ENCODE assay signal across 28 cellular contexts in the genomic region with DNA sequence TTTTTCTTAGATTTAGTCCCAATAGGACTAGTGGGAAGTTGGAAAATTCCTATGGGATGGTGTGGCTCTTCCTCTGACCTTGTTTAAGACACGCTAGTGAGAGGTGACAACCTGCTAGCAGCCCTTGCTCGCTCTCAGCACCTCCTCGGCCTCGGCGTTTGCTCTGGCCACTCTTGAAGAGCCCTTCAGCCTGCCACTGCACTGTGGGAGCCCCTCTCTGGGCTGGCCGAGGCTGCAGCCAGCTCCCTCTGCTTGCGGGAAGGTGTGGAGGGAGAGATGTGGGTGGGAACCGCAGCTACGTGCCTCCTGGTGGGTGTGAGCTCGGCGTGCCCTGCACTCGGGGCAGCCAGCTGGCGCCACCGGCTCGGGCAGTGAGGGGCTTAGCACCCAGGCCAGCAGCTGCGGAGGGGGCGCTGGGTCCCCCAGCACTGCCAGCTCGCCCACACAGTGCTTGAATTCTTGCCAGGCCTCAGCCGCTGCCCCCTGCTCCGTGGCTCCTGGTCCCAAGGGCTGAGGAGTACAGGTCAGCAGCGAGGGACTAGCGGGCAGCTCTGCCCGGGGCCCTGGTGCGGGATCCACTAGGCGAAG.
"Had no signal": no experiment of that assay in that cellular context is flagged by ENCODE, and none has a peak within 500 bp of the region (broad histone marks: within the 10 kb centered on the region; RNA-seq: fewer than 3 reads in every experiment).

No MANE protein-coding gene starts in this region.

- H3K27ac Mint-ChIP-seq: natural killer cell; neural progenitor cell; progenitor cell of endocrine pancreas; stimulated activated naive CD8-positive, alpha-beta T cell treated with anti-CD3 and anti-CD28 coated beads, Interleukin-15, amount 100 ng/mL, for 72 hours had no signal

- DNase-seq: naive thymus-derived CD4-positive, alpha-beta T cell; natural killer cell; occipital lobe; ovary; psoas muscle; spleen; stimulated activated CD4-positive, alpha-beta T cell treated with anti-CD3 and anti-CD28 coated beads, Interleukin-12 subunit alpha, Interleukin-12 subunit beta, amount 100 ng/mL, for 4 hours; stimulated activated CD4-positive, alpha-beta T cell treated with anti-CD3 and anti-CD28 coated beads, Interleukin-1b, Interleukin-23, amount 100 ng/mL, for 48 hours; stimulated activated CD4-positive, alpha-beta T cell treated with anti-CD3 and anti-CD28 coated beads, Interleukin-4, amount 100 ng/mL, for 1 hour; stimulated activated CD4-positive, alpha-beta T cell treated with anti-CD3 and anti-CD28 coated beads, Interleukin-4, amount 100 ng/mL, for 4 hours; stimulated activated CD8-positive, alpha-beta memory T cell treated with anti-CD3 and anti-CD28 coated beads, Interleukin-4, amount 100 ng/mL, for 48 hours; stimulated activated naive CD4-positive, alpha-beta T cell; stimulated activated naive CD8-positive, alpha-beta T cell treated with anti-CD3 and anti-CD28 coated beads, Interleukin-15, amount 100 ng/mL, for 72 hours; stimulated activated naive CD8-positive, alpha-beta T cell treated with anti-CD3 and anti-CD28 coated beads, Interleukin-15, Interleukin-2, amounts not matched to agents 100 U/mL and 50 U/mL, for 24 hours; substantia nigra; testis; tibial artery; transverse colon had no signal

- H3K4me1 ChIP-seq: neural progenitor cell, parathyroid adenoma, psoas muscle, testis, transverse colon, vagina had no signal

- H3K27ac ChIP-seq: neural progenitor cell, ovary, parathyroid adenoma, psoas muscle, skin epidermis, spleen, suprapubic skin, testis, tibial artery, transverse colon, upper lobe of left lung, vagina had no signal

- H3K9me3 Mint-ChIP-seq: natural killer cell had no signal

- H3K36me3 ChIP-seq: neural progenitor cell, ovary, spleen, suprapubic skin, tibial artery, transverse colon, upper lobe of left lung, vagina had no signal

- H3K4me3 Mint-ChIP-seq: naive thymus-derived CD4-positive, alpha-beta T cell; natural killer cell; nephron; neural progenitor cell; stimulated activated memory B cell treated with anti-CD40 and anti-IgM and Interleukin-4, amounts not matched to agents 10 μg/mL and 1 μg/mL and 100 μg/mL, for 72 hours; stimulated activated naive CD8-positive, alpha-beta T cell treated with anti-CD3 and anti-CD28 coated beads, Interleukin-15, amount 100 ng/mL, for 72 hours had no signal

- H3K27me3 Mint-ChIP-seq: naive thymus-derived CD4-positive, alpha-beta T cell; stimulated activated memory B cell treated with anti-CD40 and anti-IgM and Interleukin-4, amounts not matched to agents 10 μg/mL and 1 μg/mL and 100 μg/mL, for 72 hours; stimulated activated naive CD8-positive, alpha-beta T cell treated with anti-CD3 and anti-CD28 coated beads, Interleukin-15, amount 100 ng/mL, for 72 hours had no signal

- H3K4me1 Mint-ChIP-seq: natural killer cell had no signal

- H3K4me3 ChIP-seq: neural progenitor cell, ovary, psoas muscle, skin epidermis, smooth muscle cell, spleen, suprapubic skin, testis, tibial artery, transverse colon, upper lobe of left lung, vagina had no signal

- H3K36me3 Mint-ChIP-seq: natural killer cell, neural progenitor cell had no signal

- H3K9me3 ChIP-seq: ovary, psoas muscle, suprapubic skin, testis, tibial artery, transverse colon, upper lobe of left lung, vagina had no signal
